2 cellular contexts compared by ENCODE assay signal in the genomic region with DNA sequence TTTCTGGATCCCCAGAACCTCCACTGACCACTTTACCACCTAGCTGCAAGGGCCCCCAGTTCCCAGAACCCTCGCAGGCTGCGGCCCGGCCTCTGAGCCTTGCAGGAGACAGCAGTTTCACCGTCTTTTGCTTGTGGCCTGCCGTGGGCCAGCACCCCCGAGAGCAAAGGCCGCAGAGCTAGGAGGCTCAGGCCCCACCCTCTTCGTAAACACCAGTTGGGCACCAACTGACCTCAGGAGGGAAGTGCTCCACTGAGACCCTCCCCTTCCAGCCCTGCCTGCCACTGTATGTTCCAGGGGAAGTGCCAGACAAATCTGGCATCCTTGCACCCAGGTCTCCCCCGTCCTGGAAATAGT.
TF ChIP-seq lines count a peak whose summit lies in the region.

No MANE protein-coding gene starts in this region.

TF ChIP-seq in K562, 482 proteins besides CTCF, POLR2A, EP300 and RAD21 (continues in another document):
- TF ChIP-seq RBBP5 (IDR thresholded peaks at IDR 0.05; ENCODE audit: borderline replicate concordance, insufficient read depth, low read length, poor library complexity, severe bottlenecking) (peak; percentile 14), ZBTB17 (CRISPR knock-in tag; IDR thresholded peaks at IDR 0.05) (no peak), ARNT (IDR thresholded peaks at IDR 0.05) (no peak), CHD4 (IDR thresholded peaks at IDR 0.05; ENCODE audit: insufficient read depth, insufficient replicate concordance, low read depth, low read length, poor library complexity, severe bottlenecking) (no peak), EHMT2 (IDR thresholded peaks at IDR 0.05) (no peak), KLF1 (tag; IDR thresholded peaks at IDR 0.05) (0 out of 2 replicates have a peak, but pooled peaks have one; percentile 18), ZNF263 (CRISPR knock-in tag; IDR thresholded peaks at IDR 0.05; ENCODE audit: borderline replicate concordance) (no peak), TFAM (CRISPR knock-in tag; conservative IDR thresholded peaks at IDR 0.05) (no peak), RBFOX2 (IDR thresholded peaks at IDR 0.05; ENCODE audit: low read depth, low read length) (0 out of 2 replicates have a peak, but pooled peaks have one; percentile 29), HEY1 (CRISPR knock-in tag; IDR thresholded peaks at IDR 0.05; ENCODE audit: borderline replicate concordance) (no peak), FOXA3 (CRISPR knock-in tag; conservative IDR thresholded peaks at IDR 0.05 in 1 of 2, IDR thresholded peaks at IDR 0.05 in 1 of 2) (peak; percentile 9 to 60; a peak in 1 of 4 replicates), KHSRP (IDR thresholded peaks at IDR 0.05) (no peak), SPI1 (IDR thresholded peaks at IDR 0.05; ENCODE audit: borderline replicate concordance, low read depth, low read length) (peak; percentile 72; the same call in 1 of the 2 replicates), FOXK2 (conservative IDR thresholded peaks at IDR 0.05 in 1 of 2, IDR thresholded peaks at IDR 0.05 in 1 of 2; ENCODE audit: low read depth in 2 of 2) (0 out of 4 replicates have a peak, but pooled peaks of 1 of the 2 experiments have one; percentile 34), NR2C1 (IDR thresholded peaks at IDR 0.05) (no peak), NR2C1 (tag; IDR thresholded peaks at IDR 0.05) (0 out of 2 replicates have a peak, but pooled peaks have one; percentile 9), SMAD3 (CRISPR knock-in tag; conservative IDR thresholded peaks at IDR 0.05) (no peak), ZBTB1 (CRISPR knock-in tag; IDR thresholded peaks at IDR 0.05; ENCODE audit: borderline replicate concordance, low read depth) (no peak), ZNF551 (CRISPR knock-in tag; IDR thresholded peaks at IDR 0.05) (no peak), PURB (CRISPR knock-in tag; IDR thresholded peaks at IDR 0.05; ENCODE audit: low read depth) (no peak), ZNF668 (CRISPR knock-in tag; IDR thresholded peaks at IDR 0.05) (no peak), DDX20 (tag; IDR thresholded peaks at IDR 0.05; ENCODE audit: low read depth) (no peak)
- TF ChIP-seq, protein P1, sequence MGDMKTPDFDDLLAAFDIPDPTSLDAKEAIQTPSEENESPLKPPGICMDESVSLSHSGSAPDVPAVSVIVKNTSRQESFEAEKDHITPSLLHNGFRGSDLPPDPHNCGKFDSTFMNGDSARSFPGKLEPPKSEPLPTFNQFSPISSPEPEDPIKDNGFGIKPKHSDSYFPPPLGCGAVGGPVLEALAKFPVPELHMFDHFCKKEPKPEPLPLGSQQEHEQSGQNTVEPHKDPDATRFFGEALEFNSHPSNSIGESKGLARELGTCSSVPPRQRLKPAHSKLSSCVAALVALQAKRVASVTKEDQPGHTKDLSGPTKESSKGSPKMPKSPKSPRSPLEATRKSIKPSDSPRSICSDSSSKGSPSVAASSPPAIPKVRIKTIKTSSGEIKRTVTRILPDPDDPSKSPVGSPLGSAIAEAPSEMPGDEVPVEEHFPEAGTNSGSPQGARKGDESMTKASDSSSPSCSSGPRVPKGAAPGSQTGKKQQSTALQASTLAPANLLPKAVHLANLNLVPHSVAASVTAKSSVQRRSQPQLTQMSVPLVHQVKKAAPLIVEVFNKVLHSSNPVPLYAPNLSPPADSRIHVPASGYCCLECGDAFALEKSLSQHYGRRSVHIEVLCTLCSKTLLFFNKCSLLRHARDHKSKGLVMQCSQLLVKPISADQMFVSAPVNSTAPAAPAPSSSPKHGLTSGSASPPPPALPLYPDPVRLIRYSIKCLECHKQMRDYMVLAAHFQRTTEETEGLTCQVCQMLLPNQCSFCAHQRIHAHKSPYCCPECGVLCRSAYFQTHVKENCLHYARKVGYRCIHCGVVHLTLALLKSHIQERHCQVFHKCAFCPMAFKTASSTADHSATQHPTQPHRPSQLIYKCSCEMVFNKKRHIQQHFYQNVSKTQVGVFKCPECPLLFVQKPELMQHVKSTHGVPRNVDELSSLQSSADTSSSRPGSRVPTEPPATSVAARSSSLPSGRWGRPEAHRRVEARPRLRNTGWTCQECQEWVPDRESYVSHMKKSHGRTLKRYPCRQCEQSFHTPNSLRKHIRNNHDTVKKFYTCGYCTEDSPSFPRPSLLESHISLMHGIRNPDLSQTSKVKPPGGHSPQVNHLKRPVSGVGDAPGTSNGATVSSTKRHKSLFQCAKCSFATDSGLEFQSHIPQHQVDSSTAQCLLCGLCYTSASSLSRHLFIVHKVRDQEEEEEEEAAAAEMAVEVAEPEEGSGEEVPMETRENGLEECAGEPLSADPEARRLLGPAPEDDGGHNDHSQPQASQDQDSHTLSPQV (IDR thresholded peaks at IDR 0.05): peak; percentile 71; the same call in 1 of the 2 replicates
- TF ChIP-seq, protein P2, sequence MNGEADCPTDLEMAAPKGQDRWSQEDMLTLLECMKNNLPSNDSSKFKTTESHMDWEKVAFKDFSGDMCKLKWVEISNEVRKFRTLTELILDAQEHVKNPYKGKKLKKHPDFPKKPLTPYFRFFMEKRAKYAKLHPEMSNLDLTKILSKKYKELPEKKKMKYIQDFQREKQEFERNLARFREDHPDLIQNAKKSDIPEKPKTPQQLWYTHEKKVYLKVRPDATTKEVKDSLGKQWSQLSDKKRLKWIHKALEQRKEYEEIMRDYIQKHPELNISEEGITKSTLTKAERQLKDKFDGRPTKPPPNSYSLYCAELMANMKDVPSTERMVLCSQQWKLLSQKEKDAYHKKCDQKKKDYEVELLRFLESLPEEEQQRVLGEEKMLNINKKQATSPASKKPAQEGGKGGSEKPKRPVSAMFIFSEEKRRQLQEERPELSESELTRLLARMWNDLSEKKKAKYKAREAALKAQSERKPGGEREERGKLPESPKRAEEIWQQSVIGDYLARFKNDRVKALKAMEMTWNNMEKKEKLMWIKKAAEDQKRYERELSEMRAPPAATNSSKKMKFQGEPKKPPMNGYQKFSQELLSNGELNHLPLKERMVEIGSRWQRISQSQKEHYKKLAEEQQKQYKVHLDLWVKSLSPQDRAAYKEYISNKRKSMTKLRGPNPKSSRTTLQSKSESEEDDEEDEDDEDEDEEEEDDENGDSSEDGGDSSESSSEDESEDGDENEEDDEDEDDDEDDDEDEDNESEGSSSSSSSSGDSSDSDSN (IDR thresholded peaks at IDR 0.05; ENCODE audit: borderline replicate concordance in 1 of 2, low read depth in 2 of 2, low read length in 2 of 2): 0 out of 4 replicates have a peak, but pooled peaks of 1 of the 2 experiments have one; percentile 38
- TF ChIP-seq, protein P3, sequence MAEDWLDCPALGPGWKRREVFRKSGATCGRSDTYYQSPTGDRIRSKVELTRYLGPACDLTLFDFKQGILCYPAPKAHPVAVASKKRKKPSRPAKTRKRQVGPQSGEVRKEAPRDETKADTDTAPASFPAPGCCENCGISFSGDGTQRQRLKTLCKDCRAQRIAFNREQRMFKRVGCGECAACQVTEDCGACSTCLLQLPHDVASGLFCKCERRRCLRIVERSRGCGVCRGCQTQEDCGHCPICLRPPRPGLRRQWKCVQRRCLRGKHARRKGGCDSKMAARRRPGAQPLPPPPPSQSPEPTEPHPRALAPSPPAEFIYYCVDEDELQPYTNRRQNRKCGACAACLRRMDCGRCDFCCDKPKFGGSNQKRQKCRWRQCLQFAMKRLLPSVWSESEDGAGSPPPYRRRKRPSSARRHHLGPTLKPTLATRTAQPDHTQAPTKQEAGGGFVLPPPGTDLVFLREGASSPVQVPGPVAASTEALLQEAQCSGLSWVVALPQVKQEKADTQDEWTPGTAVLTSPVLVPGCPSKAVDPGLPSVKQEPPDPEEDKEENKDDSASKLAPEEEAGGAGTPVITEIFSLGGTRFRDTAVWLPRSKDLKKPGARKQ (CRISPR knock-in tag; IDR thresholded peaks at IDR 0.05): no peak

TF ChIP-seq in SK-N-SH, 30 proteins besides CTCF, POLR2A, EP300 and RAD21:
- TF ChIP-seq NRF1 (IDR thresholded peaks at IDR 0.05; ENCODE audit: low read depth, low read length): no peak
- no peak for TF ChIP-seq SMC3 (IDR thresholded peaks at IDR 0.05; ENCODE audit: low read depth, low read length)
- TF ChIP-seq, protein P4, sequence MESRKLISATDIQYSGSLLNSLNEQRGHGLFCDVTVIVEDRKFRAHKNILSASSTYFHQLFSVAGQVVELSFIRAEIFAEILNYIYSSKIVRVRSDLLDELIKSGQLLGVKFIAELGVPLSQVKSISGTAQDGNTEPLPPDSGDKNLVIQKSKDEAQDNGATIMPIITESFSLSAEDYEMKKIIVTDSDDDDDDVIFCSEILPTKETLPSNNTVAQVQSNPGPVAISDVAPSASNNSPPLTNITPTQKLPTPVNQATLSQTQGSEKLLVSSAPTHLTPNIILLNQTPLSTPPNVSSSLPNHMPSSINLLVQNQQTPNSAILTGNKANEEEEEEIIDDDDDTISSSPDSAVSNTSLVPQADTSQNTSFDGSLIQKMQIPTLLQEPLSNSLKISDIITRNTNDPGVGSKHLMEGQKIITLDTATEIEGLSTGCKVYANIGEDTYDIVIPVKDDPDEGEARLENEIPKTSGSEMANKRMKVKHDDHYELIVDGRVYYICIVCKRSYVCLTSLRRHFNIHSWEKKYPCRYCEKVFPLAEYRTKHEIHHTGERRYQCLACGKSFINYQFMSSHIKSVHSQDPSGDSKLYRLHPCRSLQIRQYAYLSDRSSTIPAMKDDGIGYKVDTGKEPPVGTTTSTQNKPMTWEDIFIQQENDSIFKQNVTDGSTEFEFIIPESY (IDR thresholded peaks at IDR 0.05; ENCODE audit: borderline replicate concordance, low read depth): no peak
- TF ChIP-seq GATA2 (CRISPR knock-in tag; IDR thresholded peaks at IDR 0.05): no peak
- no peak for TF ChIP-seq FOSL2 (IDR thresholded peaks at IDR 0.05; ENCODE audit: borderline replicate concordance, low read depth)
- no peak for TF ChIP-seq EZH2phosphoT487 (IDR thresholded peaks at IDR 0.05; ENCODE audit: borderline replicate concordance, low read depth)
- TF ChIP-seq TCF12 (IDR thresholded peaks at IDR 0.05): no peak
- no peak for TF ChIP-seq TAF1 (IDR thresholded peaks at IDR 0.05; ENCODE audit: borderline replicate concordance, low read depth, low read length)
- TF ChIP-seq, protein P5, sequence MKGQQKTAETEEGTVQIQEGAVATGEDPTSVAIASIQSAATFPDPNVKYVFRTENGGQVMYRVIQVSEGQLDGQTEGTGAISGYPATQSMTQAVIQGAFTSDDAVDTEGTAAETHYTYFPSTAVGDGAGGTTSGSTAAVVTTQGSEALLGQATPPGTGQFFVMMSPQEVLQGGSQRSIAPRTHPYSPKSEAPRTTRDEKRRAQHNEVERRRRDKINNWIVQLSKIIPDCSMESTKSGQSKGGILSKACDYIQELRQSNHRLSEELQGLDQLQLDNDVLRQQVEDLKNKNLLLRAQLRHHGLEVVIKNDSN (IDR thresholded peaks at IDR 0.05; ENCODE audit: borderline replicate concordance, low read depth): no peak
- no peak for TF ChIP-seq TEAD4 (IDR thresholded peaks at IDR 0.05; ENCODE audit: borderline replicate concordance, insufficient read depth)
